In genomic region chr9:82116538-82116937, GRCh38 we compare ENCODE assay signal across 1 cellular context.
TF ChIP-seq lines count a peak whose summit lies in the region.

No MANE protein-coding gene starts in this region.

TF ChIP-seq in WTC11, 78 proteins besides CTCF, POLR2A, EP300 and RAD21:
- no peak for TF ChIP-seq ZNF512 (CRISPR knock-in tag; IDR thresholded peaks at IDR 0.05; ENCODE audit: borderline replicate concordance)
- TF ChIP-seq GRHL2 (CRISPR knock-in tag; IDR thresholded peaks at IDR 0.05; ENCODE audit: insufficient replicate concordance, severe bottlenecking) = no peak
TF ChIP-seq in WTC11: peak in this region for 0.
